In the genomic region with DNA sequence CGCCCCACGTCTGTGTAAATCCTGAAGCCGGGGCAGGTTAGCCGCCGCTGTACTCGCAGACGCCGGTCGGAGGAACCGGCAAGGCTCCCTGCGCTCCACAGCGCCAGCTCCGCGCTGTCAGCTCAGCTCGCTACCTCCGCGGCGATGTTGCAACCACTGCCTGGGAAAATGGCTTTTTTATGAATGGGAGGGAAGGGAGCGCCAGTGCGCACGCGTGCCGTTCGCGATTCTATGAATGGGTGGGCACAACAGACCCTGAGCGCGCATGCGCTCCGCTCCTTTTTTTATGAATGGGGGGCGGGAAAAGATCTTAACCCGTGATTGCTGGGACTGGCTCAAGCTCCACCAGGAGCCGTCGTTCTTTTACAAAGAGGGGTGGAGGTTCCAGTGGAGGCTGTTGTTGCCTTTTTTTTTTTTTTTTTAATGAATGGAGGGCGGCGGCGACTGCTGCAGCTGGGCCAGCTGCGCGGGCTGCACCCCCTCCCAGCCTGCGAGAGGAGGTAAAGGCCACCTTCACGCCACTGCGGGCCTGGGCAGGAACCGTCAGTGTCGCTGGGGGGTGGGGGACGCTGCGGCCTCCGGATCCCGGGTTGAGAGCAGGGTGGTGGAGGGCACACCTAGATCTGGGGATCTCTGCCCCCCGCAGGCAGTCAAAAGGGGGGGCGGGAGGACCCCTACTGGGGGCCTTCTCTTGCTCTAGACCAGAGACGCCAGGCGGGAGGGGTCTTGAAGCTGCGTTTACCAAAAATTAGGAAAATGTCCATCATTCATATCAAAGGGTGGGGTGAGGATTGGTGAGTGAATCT, we compare ENCODE assay signal across 8 cellular contexts. TPM values are rescaled to one million over a fixed set of nuclear protein-coding genes. Genes with fewer than 3 reads are reported as not detected.
A peak's percentile ranks its signal among the peaks of the same experiment; 100 is the strongest.
DNase-seq lines count a peak whose midpoint lies in the region; ATAC-seq, FAIRE-seq and TF ChIP-seq lines count a peak whose summit lies in the region.

A gene with protein sequence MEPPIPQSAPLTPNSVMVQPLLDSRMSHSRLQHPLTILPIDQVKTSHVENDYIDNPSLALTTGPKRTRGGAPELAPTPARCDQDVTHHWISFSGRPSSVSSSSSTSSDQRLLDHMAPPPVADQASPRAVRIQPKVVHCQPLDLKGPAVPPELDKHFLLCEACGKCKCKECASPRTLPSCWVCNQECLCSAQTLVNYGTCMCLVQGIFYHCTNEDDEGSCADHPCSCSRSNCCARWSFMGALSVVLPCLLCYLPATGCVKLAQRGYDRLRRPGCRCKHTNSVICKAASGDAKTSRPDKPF (minus strand): TSS at position 151 of the 806 bp plus-strand sequence. CDS start 9,913 bp downstream, outside the sequence.

- H3K27me3 ChIP-seq in SU-DHL-6 (ENCODE audit: low read length) (no peaks in the 10 kb centered on the region), cardiac muscle cell (no peaks in the 10 kb centered on the region), pancreas (no peaks in the 10 kb centered on the region), thyroid gland (no peaks in the 10 kb centered on the region)

- H3K9me3 ChIP-seq in SU-DHL-6 (ENCODE audit: insufficient read depth, low read length) = no peaks in the 10 kb centered on the region
- no peaks in the 10 kb centered on the region for H3K9me3 ChIP-seq in cardiac muscle cell (ENCODE audit: low read depth)
- H3K9me3 ChIP-seq in pancreas = no peaks in the 10 kb centered on the region
- no peaks in the 10 kb centered on the region for H3K9me3 ChIP-seq in thyroid gland

- peak; percentile 70 for ATAC-seq in HG02623 (IDR thresholded peaks at IDR 0.05; ENCODE audit: unreplicated experiment)
- ATAC-seq in activated naive CD8-positive, alpha-beta T cell treated with anti-CD3 and anti-CD28 coated beads, Interleukin-2, amount 50 U/mL, for 24 hours = peak; percentile 81
- peak; percentile 83 to 89 (median 88) for ATAC-seq in pancreas

- H3K4me3 ChIP-seq in SU-DHL-6 (ENCODE audit: insufficient read depth, low read length, poor library complexity, severe bottlenecking) (peak within 1 kb of the TSS; percentile 54), cardiac muscle cell (peak within 1 kb of the TSS; percentile 51), pancreas (peak within 1 kb of the TSS; percentile 42 to 63 (median 48)), thyroid gland (replicated peaks in 1 of 3) (peak within 1 kb of the TSS; percentile 53 to 85 (median 55))

- TF ChIP-seq POLR2A in GM10847 (IDR thresholded peaks at IDR 0.05; ENCODE audit: extremely low read depth, insufficient read length) = peak; percentile 85
- peak in 1 of 2 donors; percentile 86 for TF ChIP-seq POLR2A in thyroid gland (IDR thresholded peaks at IDR 0.05)

- no peaks in the 10 kb centered on the region for H3K79me2 ChIP-seq in SU-DHL-6 (ENCODE audit: insufficient read depth, low read length)

- H3K27ac ChIP-seq in SU-DHL-6 (ENCODE audit: low read depth, low read length) = no peak within 1 kb of the TSS
- H3K27ac ChIP-seq in cardiac muscle cell = peak within 1 kb of the TSS; percentile 62
- H3K27ac ChIP-seq in pancreas = peak within 1 kb of the TSS; percentile 54 to 85 (median 70)
- peak within 1 kb of the TSS; percentile 33 to 88 (median 86) for H3K27ac ChIP-seq in thyroid gland

- H3K4me1 ChIP-seq in cardiac muscle cell (ENCODE audit: low read depth) (peaks cover 29% of the 10 kb centered on the region), pancreas (peaks cover 0 to 5% (median 4%) of the 10 kb centered on the region in 3 donors), thyroid gland (peaks cover 18 to 24% of the 10 kb centered on the region in 2 donors)

- TF ChIP-seq CTCF in SU-DHL-6 (IDR thresholded peaks at IDR 0.05; ENCODE audit: insufficient read depth, low read length, poor library complexity, severe bottlenecking) (no peak), cardiac muscle cell (IDR thresholded peaks at IDR 0.05; ENCODE audit: low read depth, low read length) (no peak), pancreas (IDR thresholded peaks at IDR 0.05) (no peak), thyroid gland (IDR thresholded peaks at IDR 0.05) (no peak)

- H3K27me3 Mint-ChIP-seq in activated naive CD8-positive, alpha-beta T cell treated with anti-CD3 and anti-CD28 coated beads, Interleukin-2, amount 50 U/mL, for 24 hours = peaks cover 60% of the 10 kb centered on the region

- peak within 1 kb of the TSS; percentile 91 for H2AFZ ChIP-seq in SU-DHL-6 (ENCODE audit: low read depth, low read length, severe bottlenecking)

- no peak for FAIRE-seq in pancreas (lab: Jason Lieb, UNC)

- H3K9ac ChIP-seq in SU-DHL-6 (ENCODE audit: low read length) = peak within 1 kb of the TSS; percentile 48

- peak within 1 kb of the TSS; percentile 79 for H3K4me3 Mint-ChIP-seq in activated naive CD8-positive, alpha-beta T cell treated with anti-CD3 and anti-CD28 coated beads, Interleukin-2, amount 50 U/mL, for 24 hours

- H3K36me3 Mint-ChIP-seq in activated naive CD8-positive, alpha-beta T cell treated with anti-CD3 and anti-CD28 coated beads, Interleukin-2, amount 50 U/mL, for 24 hours (ENCODE audit: low read depth) = no peaks in the 10 kb centered on the region

- H4K20me1 ChIP-seq in SU-DHL-6 (ENCODE audit: low read depth, low read length) = no peaks in the 10 kb centered on the region

- peak within 1 kb of the TSS; percentile 62 for H3K4me2 ChIP-seq in SU-DHL-6 (ENCODE audit: low read depth, low read length, poor library complexity, severe bottlenecking)

- H3F3A ChIP-seq in SU-DHL-6 (ENCODE audit: insufficient read depth) = no peaks in the 10 kb centered on the region

- intact Hi-C loops in pancreas (cut with DNase I) = no loop called here
- intact Hi-C loops in thyroid gland (cut with DNase I) = no loop called here

- H3K36me3 ChIP-seq in SU-DHL-6 (ENCODE audit: low read length) = no peaks in the 10 kb centered on the region
- H3K36me3 ChIP-seq in cardiac muscle cell = no peaks in the 10 kb centered on the region
- H3K36me3 ChIP-seq in pancreas = no peaks in the 10 kb centered on the region
- H3K36me3 ChIP-seq in thyroid gland = no peaks in the 10 kb centered on the region

- peak; percentile 91 for DNase-seq in NCI-H1105 (lab: John Stamatoyannopoulos, UW)
- peak; percentile 90 for DNase-seq in activated naive CD8-positive, alpha-beta T cell treated with anti-CD3 and anti-CD28 coated beads, Interleukin-2, amount 50 U/mL, for 24 hours
- peak; percentile 97 to 99 for DNase-seq in cardiac muscle cell (ENCODE audit: low read depth in 1 of 2, low spot score in 1 of 2)
- DNase-seq in pancreas = peak; percentile 76 to 95 (median 85)
- peak; percentile 91 to 93 for DNase-seq in thyroid gland

- 1% methylated on average over 52 of the region's 52 CpGs for WGBS in pancreas, 2 donors
- WGBS in thyroid gland, 2 donors = 1% methylated on average over 32 to 33 of the region's 52 CpGs

- H3K4me1 Mint-ChIP-seq in activated naive CD8-positive, alpha-beta T cell treated with anti-CD3 and anti-CD28 coated beads, Interleukin-2, amount 50 U/mL, for 24 hours = peaks cover 40% of the 10 kb centered on the region

- H3K9me3 Mint-ChIP-seq in activated naive CD8-positive, alpha-beta T cell treated with anti-CD3 and anti-CD28 coated beads, Interleukin-2, amount 50 U/mL, for 24 hours = no peaks in the 10 kb centered on the region

- peak within 1 kb of the TSS; percentile 90 for H3K27ac Mint-ChIP-seq in activated naive CD8-positive, alpha-beta T cell treated with anti-CD3 and anti-CD28 coated beads, Interleukin-2, amount 50 U/mL, for 24 hours

- no peaks in the 10 kb centered on the region for H3K9me2 ChIP-seq in SU-DHL-6 (replicated peaks; ENCODE audit: insufficient read depth, low read length)

RNA-seq across cellular contexts. Expression of the gene that starts here (rescaled TPM):
- total RNA-seq in cardiac muscle cell = 10.0 and 11.0 TPM in 2 replicates
- polyA plus RNA-seq in cardiac muscle cell = 4.4 and 7.3 TPM in 2 replicates
- 1 to 10 TPM; 1.5 to 6.3 (median 2.2) TPM for total RNA-seq in pancreas
- 1 to 10 TPM; 3.2 to 3.8 TPM for polyA plus RNA-seq in pancreas
- total RNA-seq in thyroid gland = 10 to 100 TPM; 11.7 to 32.8 (median 18.6) TPM
